35 cellular contexts compared by ENCODE assay signal in the genomic region with DNA sequence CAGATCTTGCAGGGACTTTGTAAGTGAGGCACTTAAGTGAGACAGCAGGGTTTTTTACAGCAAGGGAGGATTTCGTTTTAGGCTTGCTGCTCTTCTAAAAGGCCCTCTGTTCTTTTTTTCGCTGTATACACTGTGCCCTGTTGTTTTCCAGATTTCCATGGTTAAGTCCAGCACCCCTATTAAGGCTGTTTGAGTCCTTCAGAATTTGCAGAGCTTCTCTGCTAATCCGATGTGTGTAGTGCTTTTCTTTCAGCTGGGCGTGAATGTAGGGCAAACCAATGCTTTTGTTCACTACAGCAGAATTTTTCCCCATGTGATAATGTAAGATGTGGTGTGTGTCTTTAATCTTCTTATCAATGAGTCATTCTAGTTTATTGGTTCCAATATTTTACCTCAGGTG.
"Had no signal": no experiment of that assay in that cellular context is flagged by ENCODE, and none has a peak within 500 bp of the region (broad histone marks: within the 10 kb centered on the region; RNA-seq: fewer than 3 reads in every experiment).

No MANE protein-coding gene starts in this region.

- H3K27me3 ChIP-seq: cardiac muscle cell had no signal

- H3K4me3 ChIP-seq: cardiac muscle cell had no signal

- H3K36me3 ChIP-seq: cardiac muscle cell had no signal

- ATAC-seq: activated CD8-positive, alpha-beta memory T cell treated with anti-CD3 and anti-CD28 coated beads, Interleukin-2, amount 10 ng/mL, durations not matched to agents 7 days and 5 days; activated T-cell treated with anti-CD3 and anti-CD28 coated beads, Interleukin-2, amount 50 U/mL, for 72 hours; activated T-helper 17 cell treated with anti-CD3 and anti-CD28 coated beads, Interleukin-2, amount 50 U/mL, for 72 hours; Panc1 had no signal

- H3K27ac ChIP-seq: cardiac muscle cell, VCaP had no signal

- DNase-seq: activated CD4-positive, alpha-beta memory T cell treated with anti-CD3 and anti-CD28 coated beads, Interleukin-2, amount 10 ng/mL, durations not matched to agents 7 days and 5 days; activated CD4-positive, alpha-beta T cell treated with anti-CD3 and anti-CD28 coated beads for 1 hour; activated CD4-positive, alpha-beta T cell treated with anti-CD3 and anti-CD28 coated beads for 48 hours; activated CD4-positive, CD25-positive, alpha-beta regulatory T cell; activated CD8-positive, alpha-beta memory T cell treated with anti-CD3 and anti-CD28 coated beads for 24 hours; activated CD8-positive, alpha-beta memory T cell treated with anti-CD3 and anti-CD28 coated beads, Interleukin-2, amount 10 ng/mL, durations not matched to agents 7 days and 5 days; activated naive CD4-positive, alpha-beta T cell; activated naive CD4-positive, alpha-beta T cell treated with anti-CD3 and anti-CD28 coated beads, Interleukin-2, amount 50 U/mL, for 16 hours; activated naive CD8-positive, alpha-beta T cell treated with anti-CD3 and anti-CD28 coated beads for 36 hours; activated T-cell treated with anti-CD3 and anti-CD28 coated beads, Interleukin-2, amount 50 U/mL, for 1 hour; activated T-cell treated with anti-CD3 and anti-CD28 coated beads, Interleukin-2, amount 50 U/mL, for 72 hours; amniotic stem cell; aorta; Kasumi-1; KBM-7; MM.1S; MV-4-11; NCI-H1092; NCI-H1417; NCI-H187 treated with DMSO at 0.1 percent for 48 hours; NCI-H2081; NCI-H2227 treated with DMSO at 0.1 percent for 48 hours; NCI-H446; NCI-H510A treated with DMSO at 0.1 percent for 48 hours; NCI-H526 treated with DMSO at 0.1 percent for 48 hours; NCI-H774; SIG-M5; SW 1271; T-helper 1 cell; T-helper 2 cell; T-helper 9 cell had no signal
